Comparison of ENCODE assay signal across 8 cellular contexts in genomic region chr10:14971867-14972448, GRCh38. TPM values are rescaled to one million over a fixed set of nuclear protein-coding genes. Genes with fewer than 3 reads are reported as not detected.
A peak's percentile ranks its signal among the peaks of the same experiment; 100 is the strongest.
DNase-seq lines count a peak whose midpoint lies in the region; ATAC-seq and TF ChIP-seq lines count a peak whose summit lies in the region.

No MANE protein-coding gene starts in this region.

- ATAC-seq in gastrocnemius medialis: no peak
- no peak for ATAC-seq in HG02840 (IDR thresholded peaks at IDR 0.05; ENCODE audit: low FRiP score, unreplicated experiment)

- H3K4me1 ChIP-seq in HEK293 (ENCODE audit: control insufficient read depth, insufficient read depth, low read length) (no peaks in the 10 kb centered on the region), esophagus squamous epithelium (no peaks in the 10 kb centered on the region), gastrocnemius medialis (no peaks in the 10 kb centered on the region)

- no peak overlapping the region for H3K4me3 ChIP-seq in BJ (ENCODE audit: low read depth, low read length)
- H3K4me3 ChIP-seq in HEK293 (ENCODE audit: low read depth, low read length): no peak overlapping the region
- no peak overlapping the region for H3K4me3 ChIP-seq in esophagus squamous epithelium
- no peak overlapping the region for H3K4me3 ChIP-seq in gastrocnemius medialis

- CTCF ChIA-PET in BJ (lab: Yijun Ruan, JAX): interaction anchor here (0.6 to 1.4 kb wide), 6 partner anchors 9 to 1468 kb away, joined by 3 to 5 read pairs (median 3); no protein-coding TSS in a partner anchor
- CTCF ChIA-PET in HEK293 (lab: Yijun Ruan, JAX): interaction anchor here (0.6 to 1.8 kb wide), 47 partner anchors 10 to 1181 kb away, joined by 3 to 21 read pairs (median 4); partner anchors contain the start of genes DCLRE1C, MEIG1 and SUV39H2

- no peaks in the 10 kb centered on the region; the same call in 1 of the 2 replicates for H3K27me3 ChIP-seq in BJ (ENCODE audit: control insufficient read depth, insufficient read depth, low read length)
- peaks cover 0 to 9% (median 0%) of the 10 kb centered on the region in 4 donors for H3K27me3 ChIP-seq in esophagus squamous epithelium
- peaks cover 0 to 5% (median 3%) of the 10 kb centered on the region in 3 donors for H3K27me3 ChIP-seq in gastrocnemius medialis

- H3K36me3 ChIP-seq in BJ (ENCODE audit: control insufficient read depth, insufficient read depth, low read length) (no peaks in the 10 kb centered on the region), HEK293 (ENCODE audit: control insufficient read depth in 2 of 2, insufficient read depth in 1 of 2, low read length in 2 of 2) (no peaks in the 10 kb centered on the region), esophagus squamous epithelium (no peaks in the 10 kb centered on the region), gastrocnemius medialis (no peaks in the 10 kb centered on the region)

- in situ Hi-C loops in gastrocnemius medialis (cut with MboI; ENCODE audit: low sequenced_read_pairs in 4 of 4): loop anchor here in 1 of 4 donors (25.0 kb wide), 1 partner anchor 135 kb away; the partner anchor contains the start of genes CDNF, HSPA14 and MSANTD7

- DNase-seq in BJ (ENCODE audit: low read depth) (no peak), esophagus squamous epithelium (lab: John Stamatoyannopoulos, UW) (no peak), gastrocnemius medialis (no peak), NCI-H187 (lab: John Stamatoyannopoulos, UW) (no peak), SHP77 (lab: John Stamatoyannopoulos, UW) (no peak)
- peak; percentile 51 for DNase-seq in activated CD4-positive, alpha-beta T cell treated with anti-CD3 and anti-CD28 coated beads, Interleukin-2, amount 50 U/mL, for 1 hour

- TF ChIP-seq POLR2A in esophagus squamous epithelium (IDR thresholded peaks at IDR 0.05) (no peak), gastrocnemius medialis (IDR thresholded peaks at IDR 0.05) (no peak)

- H3K27ac ChIP-seq in HEK293 (ENCODE audit: extremely low read depth, low read depth, low read length): no peak overlapping the region
- no peak overlapping the region for H3K27ac ChIP-seq in esophagus squamous epithelium
- H3K27ac ChIP-seq in gastrocnemius medialis: no peak overlapping the region

- POLR2A ChIA-PET in BJ (lab: Charles Lee) (no interaction called here), HEK293 (lab: Yijun Ruan, JAX) (interaction anchor here (1.7 kb wide), 1 partner anchor 18 kb away, joined by 7 read pairs; the partner anchor contains the start of gene DCLRE1C)

- H3K9me3 ChIP-seq in HEK293 (ENCODE audit: control insufficient read depth, insufficient read depth, low read depth, low read length): no peaks in the 10 kb centered on the region
- H3K9me3 ChIP-seq in esophagus squamous epithelium: no peaks in the 10 kb centered on the region
- H3K9me3 ChIP-seq in gastrocnemius medialis: no peaks in the 10 kb centered on the region

- 42 to 59% methylated on average over 4 of the region's 4 CpGs for WGBS in esophagus squamous epithelium, 2 donors

- TF ChIP-seq CTCF in BJ (IDR thresholded peaks at IDR 0.05; ENCODE audit: insufficient read depth, low read depth, low read length) (peak; percentile 68), HEK293 (tag by site-specific recombination; IDR thresholded peaks at IDR 0.05) (no peak), esophagus squamous epithelium (IDR thresholded peaks at IDR 0.05) (peak in 5 of 6 experiments; percentile 14 to 52 (median 32)), gastrocnemius medialis (IDR thresholded peaks at IDR 0.05 in 4 of 5, conservative IDR thresholded peaks at IDR 0.05 in 1 of 5) (peak in 3 of 5 experiments; percentile 15 to 61 (median 27))

- intact Hi-C loops in esophagus squamous epithelium (cut with DNase I) (no loop called here), gastrocnemius medialis (cut with DNase I; ENCODE audit: low total_unique reads) (loop anchor here (10.0 kb wide), 1 partner anchor 477 kb away; no protein-coding TSS in a partner anchor)

TF ChIP-seq in HEK293, 187 proteins besides CTCF, POLR2A, EP300 and RAD21:
- TF ChIP-seq ZNF362 (tag by site-specific recombination; IDR thresholded peaks at IDR 0.05) (0 out of 2 replicates have a peak, but pooled peaks have one; percentile 47), ZNF335 (tag by site-specific recombination; conservative IDR thresholded peaks at IDR 0.05) (0 out of 2 replicates have a peak, but pooled peaks have one; percentile 16), ZNF530 (tag by site-specific recombination; IDR thresholded peaks at IDR 0.05; ENCODE audit: low read depth) (no peak), HOXC10 (CRISPR knock-in tag; IDR thresholded peaks at IDR 0.05) (no peak), PRDM10 (tag by site-specific recombination; IDR thresholded peaks at IDR 0.05) (peak; percentile 93), ZNF654 (tag by site-specific recombination; IDR thresholded peaks at IDR 0.05; ENCODE audit: low read depth) (peak; percentile 73)

RNA-seq across cellular contexts. Expression of gene MEIG1, which starts 12.8 kb away (rescaled TPM):
- polyA plus RNA-seq in BJ (2011; rRNA removed): 0.26 TPM in 1 of 2 replicates, not detected in the other
- not detected in 2 replicates for polyA minus RNA-seq in BJ (2011; rRNA and poly(A)+ RNA removed)
- under 1 TPM in 1 of 4 donors, not detected in 3; 0.79 TPM for total RNA-seq in esophagus squamous epithelium
- total RNA-seq in gastrocnemius medialis: not detected

RNA-seq across cellular contexts. Expression of gene DCLRE1C, which starts 18.1 kb away (rescaled TPM):
- 4.1 and 6.0 TPM in 2 replicates for polyA plus RNA-seq in BJ (2011; rRNA removed)
- 2.5 and 3.2 TPM in 2 replicates for polyA minus RNA-seq in BJ (2011; rRNA and poly(A)+ RNA removed)
- 10 to 100 TPM in 3 of 4 donors, 1 to 10 TPM in 1; 8.2 to 15.6 (median 11.4) TPM for total RNA-seq in esophagus squamous epithelium
- 1 to 10 TPM; 3.0 to 3.6 (median 3.3) TPM for total RNA-seq in gastrocnemius medialis
